Comparison of ENCODE assay signal across 21 cellular contexts in the genomic region with DNA sequence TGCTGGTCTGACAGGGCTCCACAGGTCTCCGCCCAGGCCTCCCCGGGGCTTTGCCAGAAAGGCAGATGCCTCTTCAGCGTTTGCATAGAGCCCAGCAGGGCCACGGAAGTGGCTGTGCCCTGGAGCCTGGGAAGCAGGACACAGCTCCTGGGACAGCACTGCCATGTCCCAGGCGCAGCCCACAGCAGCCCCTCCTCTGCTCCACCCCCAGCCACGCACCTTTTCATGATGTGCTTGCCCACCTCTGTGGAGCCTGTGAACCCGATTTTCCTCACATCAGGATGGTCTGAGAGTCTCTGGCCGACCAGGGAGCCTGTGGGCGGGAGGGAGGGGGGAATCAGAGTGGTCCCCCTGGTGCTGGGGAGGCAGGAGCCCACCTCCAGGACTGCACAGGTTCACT. TPM values are rescaled to one million over a fixed set of nuclear protein-coding genes. Genes with fewer than 3 reads are reported as not detected.
DNase-seq lines count a peak whose midpoint lies in the region; ATAC-seq and TF ChIP-seq lines count a peak whose summit lies in the region.
"Had no signal": no experiment of that assay in that cellular context is flagged by ENCODE, and none has a peak within 500 bp of the region (broad histone marks: within the 10 kb centered on the region; RNA-seq: fewer than 3 reads in every experiment).

No MANE protein-coding gene starts in this region.

- H3K27me3 ChIP-seq in sigmoid colon, result no peaks in the 10 kb centered on the region
- H3K27me3 ChIP-seq: ascending aorta, heart left ventricle had no signal

- no peaks in the 10 kb centered on the region for H3K9me3 Mint-ChIP-seq in natural killer cell
- H3K9me3 Mint-ChIP-seq in natural killer cell treated with Interleukin-12 subunit alpha and Interleukin-12 subunit beta and Interleukin-15 and Interleukin-18, amount 100 ng/mL, for 72 hours, result no peaks in the 10 kb centered on the region
- H3K9me3 Mint-ChIP-seq: activated naive CD4-positive, alpha-beta T cell treated with anti-CD3 and anti-CD28 coated beads, Interleukin-2, amount 50 U/mL, for 72 hours; naive thymus-derived CD4-positive, alpha-beta T cell had no signal

- no peaks in the 10 kb centered on the region for H3K4me1 ChIP-seq in sigmoid colon
- H3K4me1 ChIP-seq: ascending aorta, heart left ventricle had no signal

- WGBS in sigmoid colon, 2 donors, result 76 to 85% methylated on average over 9 of the region's 9 CpGs

- DNase-seq in natural killer cell, result peak; percentile 3
- DNase-seq in natural killer cell treated with Interleukin-12 subunit alpha and Interleukin-12 subunit beta and Interleukin-15 and Interleukin-18, amount 100 ng/mL, for 72 hours (ENCODE audit: low spot score), result no peak
- peak; percentile 37 for DNase-seq in islet precursor cell
- peak; percentile 59 for DNase-seq in sigmoid colon
- no peak for DNase-seq in NCI-H748 (lab: John Stamatoyannopoulos, UW; ENCODE audit: unreplicated experiment)
- no peak for DNase-seq in foreskin melanocyte
- no peak for DNase-seq in NCI-H510A treated with DMSO at 0.1 percent for 48 hours (lab: John Stamatoyannopoulos, UW)
- DNase-seq: caudate nucleus, left cardiac atrium, NCI-H1105 treated with DMSO at 0.1 percent for 48 hours, NCI-H2029 treated with DMSO at 0.1 percent for 48 hours, OCI-M1 had no signal

- intact Hi-C loops in natural killer cell (cut with micrococcal nuclease) (no loop called here), sigmoid colon (cut with DNase I) (no loop called here)

- no peak overlapping the region for H3K27ac Mint-ChIP-seq in natural killer cell
- H3K27ac Mint-ChIP-seq in natural killer cell treated with Interleukin-12 subunit alpha and Interleukin-12 subunit beta and Interleukin-15 and Interleukin-18, amount 100 ng/mL, for 72 hours, result no peak overlapping the region
- H3K27ac Mint-ChIP-seq: activated naive CD4-positive, alpha-beta T cell treated with anti-CD3 and anti-CD28 coated beads, Interleukin-2, amount 50 U/mL, for 72 hours; mesothelial cell of epicardium; naive thymus-derived CD4-positive, alpha-beta T cell had no signal

- H3K27me3 Mint-ChIP-seq in natural killer cell (ENCODE audit: low read depth in 2 of 2), result peaks cover 11 to 14% of the 10 kb centered on the region in 2 donors
- peaks cover 12 to 29% of the 10 kb centered on the region in 2 donors for H3K27me3 Mint-ChIP-seq in natural killer cell treated with Interleukin-12 subunit alpha and Interleukin-12 subunit beta and Interleukin-15 and Interleukin-18, amount 100 ng/mL, for 72 hours

- ATAC-seq in natural killer cell (no peak), GM18517 (IDR thresholded peaks at IDR 0.05; ENCODE audit: unreplicated experiment) (no peak)
- no peak for ATAC-seq in natural killer cell treated with Interleukin-12 subunit alpha and Interleukin-12 subunit beta and Interleukin-15 and Interleukin-18, amount 100 ng/mL, for 72 hours
- ATAC-seq: activated naive CD4-positive, alpha-beta T cell treated with anti-CD3 and anti-CD28 coated beads, Interleukin-2, amount 50 U/mL, for 72 hours; heart left ventricle; left cardiac atrium; naive thymus-derived CD4-positive, alpha-beta T cell; SK-N-SH treated with all-trans-retinoic acid at 6 μM for 48 hours had no signal

- H3K4me3 Mint-ChIP-seq in natural killer cell, result no peak overlapping the region
- H3K4me3 Mint-ChIP-seq in natural killer cell treated with Interleukin-12 subunit alpha and Interleukin-12 subunit beta and Interleukin-15 and Interleukin-18, amount 100 ng/mL, for 72 hours, result no peak overlapping the region
- H3K4me3 Mint-ChIP-seq: mesothelial cell of epicardium; naive thymus-derived CD4-positive, alpha-beta T cell had no signal

- H3K36me3 Mint-ChIP-seq in natural killer cell, result no peaks in the 10 kb centered on the region
- H3K36me3 Mint-ChIP-seq in natural killer cell treated with Interleukin-12 subunit alpha and Interleukin-12 subunit beta and Interleukin-15 and Interleukin-18, amount 100 ng/mL, for 72 hours, result no peaks in the 10 kb centered on the region
- H3K36me3 Mint-ChIP-seq: activated naive CD4-positive, alpha-beta T cell treated with anti-CD3 and anti-CD28 coated beads, Interleukin-2, amount 50 U/mL, for 72 hours; mesothelial cell of epicardium; naive thymus-derived CD4-positive, alpha-beta T cell had no signal

- TF ChIP-seq CTCF in natural killer cell (IDR thresholded peaks at IDR 0.05) (no peak), sigmoid colon (IDR thresholded peaks at IDR 0.05) (no peak)

- no peak for TF ChIP-seq EP300 in sigmoid colon (IDR thresholded peaks at IDR 0.05)

- no peak for TF ChIP-seq POLR2A in sigmoid colon (IDR thresholded peaks at IDR 0.05)

- no peak overlapping the region for H3K4me3 ChIP-seq in sigmoid colon
- H3K4me3 ChIP-seq: ascending aorta, heart left ventricle had no signal

- H3K27ac ChIP-seq in sigmoid colon, result no peak overlapping the region
- H3K27ac ChIP-seq: ascending aorta, C4-2B, epithelial cell of prostate, heart left ventricle had no signal

- no peaks in the 10 kb centered on the region for H3K36me3 ChIP-seq in sigmoid colon

- no peaks in the 10 kb centered on the region for H3K9me3 ChIP-seq in sigmoid colon
- H3K9me3 ChIP-seq: ascending aorta, heart left ventricle had no signal

- H3K4me1 Mint-ChIP-seq in natural killer cell, result no peaks in the 10 kb centered on the region
- no peaks in the 10 kb centered on the region for H3K4me1 Mint-ChIP-seq in natural killer cell treated with Interleukin-12 subunit alpha and Interleukin-12 subunit beta and Interleukin-15 and Interleukin-18, amount 100 ng/mL, for 72 hours (ENCODE audit: low read depth in 2 of 2)
- H3K4me1 Mint-ChIP-seq: naive thymus-derived CD4-positive, alpha-beta T cell had no signal

RNA-seq across cellular contexts. Expression of a gene that starts 33.9 kb away (rescaled TPM):
- 10 to 100 TPM; 24.2 to 29.6 (median 27.1) TPM for total RNA-seq in natural killer cell
- total RNA-seq in natural killer cell treated with Interleukin-12 subunit alpha and Interleukin-12 subunit beta and Interleukin-15 and Interleukin-18, amount 100 ng/mL, for 72 hours, result 10 to 100 TPM; 30.4 to 36.4 TPM
- total RNA-seq in sigmoid colon, result 10 to 100 TPM; 28.9 to 59.5 (median 42.1) TPM
- polyA plus RNA-seq in sigmoid colon, result 10 to 100 TPM in 2 of 3 donors, 1 to 10 TPM in 1; 5.1 to 27.6 (median 19.8) TPM

Comparison
In these comparisons a context has a peak if more than half of its experiments do, and no peak if none do; other contexts are left out.
1. DNase-seq: peak in natural killer cell (single experiment), islet precursor cell (single experiment) and sigmoid colon (single experiment); none in natural killer cell treated with Interleukin-12 subunit alpha and Interleukin-12 subunit beta and Interleukin-15 and Interleukin-18, amount 100 ng/mL, for 72 hours (single experiment), NCI-H748 (single experiment), foreskin melanocyte (single experiment) and NCI-H510A treated with DMSO at 0.1 percent for 48 hours (single experiment).